8 cellular contexts compared by ENCODE assay signal in genomic region chr20:62500237-62500864, GRCh38. TPM values are rescaled to one million over a fixed set of nuclear protein-coding genes. Genes with fewer than 3 reads are reported as not detected.
DNase-seq lines count a peak whose midpoint lies in the region; ATAC-seq and TF ChIP-seq lines count a peak whose summit lies in the region.

No MANE protein-coding gene starts in this region.

- 32 to 47% methylated on average over 20 to 26 of the region's 26 CpGs for WGBS in testis, 2 donors

- TF ChIP-seq CTCF in foreskin fibroblast (IDR thresholded peaks at IDR 0.05; ENCODE audit: low read depth, low read length) (peak; percentile 83), osteoblast (IDR thresholded peaks at IDR 0.05; ENCODE audit: extremely low read depth, low read depth, low read length) (peak; percentile 70), testis (IDR thresholded peaks at IDR 0.05) (peak; percentile 90 to 95 (median 93))

- no peak overlapping the region for H3K4me2 ChIP-seq in osteoblast (ENCODE audit: insufficient read depth, low read length)

- no peak for ATAC-seq in HG03196 (IDR thresholded peaks at IDR 0.05; ENCODE audit: unreplicated experiment)

- no peak overlapping the region for H2AFZ ChIP-seq in osteoblast (ENCODE audit: low read length)

- H3K4me3 ChIP-seq in SJCRH30 (no peak overlapping the region), foreskin fibroblast (ENCODE audit: low read depth in 1 of 2, low read length in 2 of 2) (no peak overlapping the region), osteoblast (ENCODE audit: insufficient read depth, low read length) (no peak overlapping the region), testis (no peak overlapping the region)

- intact Hi-C loops in testis (cut with DNase I; ENCODE audit: low total_unique reads): loop anchor here (10.0 kb wide), 1 partner anchor 284 kb away; no protein-coding TSS in a partner anchor

- no peaks in the 10 kb centered on the region for H4K20me1 ChIP-seq in osteoblast (ENCODE audit: insufficient read depth, low read length)

- H3K4me1 ChIP-seq in SJCRH30 (peaks cover 11% of the 10 kb centered on the region; the same call in 1 of the 2 replicates), osteoblast (ENCODE audit: insufficient read depth, low read length) (no peaks in the 10 kb centered on the region), testis (peaks cover 18% of the 10 kb centered on the region)

- TF ChIP-seq POLR2A in testis (IDR thresholded peaks at IDR 0.05): no peak

- H3K27ac ChIP-seq in SJCRH30: no peak overlapping the region
- no peak overlapping the region for H3K27ac ChIP-seq in osteoblast (ENCODE audit: low read depth, low read length)
- no peak overlapping the region for H3K27ac ChIP-seq in testis

- peaks cover 2% of the 10 kb centered on the region; the same call in 1 of the 2 replicates for H3K27me3 ChIP-seq in SJCRH30
- H3K27me3 ChIP-seq in osteoblast (ENCODE audit: insufficient read depth, low read length): no peaks in the 10 kb centered on the region
- no peaks in the 10 kb centered on the region for H3K27me3 ChIP-seq in testis

- DNase-seq in COLO668 (lab: John Stamatoyannopoulos, UW; ENCODE audit: unreplicated experiment): peak; percentile 66
- peak; percentile 96 for DNase-seq in HuH-7 (ENCODE audit: low spot score)
- DNase-seq in SJCRH30: peak; percentile 86 to 95
- peak; percentile 93 for DNase-seq in activated effector memory CD4-positive, alpha-beta T cell treated with anti-CD3 and anti-CD28 coated beads, Interleukin-2, amount 50 U/mL, for 16 hours
- DNase-seq in foreskin fibroblast: peak; percentile 36 to 78
- peak; percentile 98 for DNase-seq in osteoblast (ENCODE audit: insufficient read length, low spot score, missing footprints)
- peak; percentile 80 for DNase-seq in testis

- no peaks in the 10 kb centered on the region for H3K36me3 ChIP-seq in SJCRH30
- no peaks in the 10 kb centered on the region for H3K36me3 ChIP-seq in osteoblast (ENCODE audit: insufficient read depth, low read length)
- H3K36me3 ChIP-seq in testis (ENCODE audit: low read depth, missing control alignments): no peaks in the 10 kb centered on the region

- no peaks in the 10 kb centered on the region for H3K79me2 ChIP-seq in osteoblast (ENCODE audit: insufficient read depth, low read length)

- no peaks in the 10 kb centered on the region for H3K9me3 ChIP-seq in SJCRH30 (replicated peaks)
- H3K9me3 ChIP-seq in osteoblast (ENCODE audit: low read depth, low read length): no peaks in the 10 kb centered on the region
- no peaks in the 10 kb centered on the region for H3K9me3 ChIP-seq in testis

RNA-seq across cellular contexts. Expression of gene GATA5, which starts 24.6 kb away (rescaled TPM):
- not detected in 2 replicates for total RNA-seq in SJCRH30 (2014; rRNA removed; shearing (Covaris generic))
- total RNA-seq in osteoblast (not detected in 2 replicates), testis (10 to 100 TPM; 54.5 to 70.6 TPM)
- polyA plus RNA-seq in testis (ENCODE audit: insufficient read depth, low read depth, low replicate concordance): 19.0 TPM

Comparison
In these comparisons a context has a peak if more than half of its experiments do, and no peak if none do; other contexts are left out.
1. RNA of gene GATA5, which starts 24.6 kb away (total RNA-seq): 54.5 to 70.6 TPM in testis; not detected in SJCRH30 and not detected in osteoblast; every median in the first group is over 10 times any median in the second.
2. Peak in every context shown above with its lines, with median percentiles within 50 percentile points of each other: DNase-seq and CTCF ChIP-seq.